15 cellular contexts compared by ENCODE assay signal in the genomic region with DNA sequence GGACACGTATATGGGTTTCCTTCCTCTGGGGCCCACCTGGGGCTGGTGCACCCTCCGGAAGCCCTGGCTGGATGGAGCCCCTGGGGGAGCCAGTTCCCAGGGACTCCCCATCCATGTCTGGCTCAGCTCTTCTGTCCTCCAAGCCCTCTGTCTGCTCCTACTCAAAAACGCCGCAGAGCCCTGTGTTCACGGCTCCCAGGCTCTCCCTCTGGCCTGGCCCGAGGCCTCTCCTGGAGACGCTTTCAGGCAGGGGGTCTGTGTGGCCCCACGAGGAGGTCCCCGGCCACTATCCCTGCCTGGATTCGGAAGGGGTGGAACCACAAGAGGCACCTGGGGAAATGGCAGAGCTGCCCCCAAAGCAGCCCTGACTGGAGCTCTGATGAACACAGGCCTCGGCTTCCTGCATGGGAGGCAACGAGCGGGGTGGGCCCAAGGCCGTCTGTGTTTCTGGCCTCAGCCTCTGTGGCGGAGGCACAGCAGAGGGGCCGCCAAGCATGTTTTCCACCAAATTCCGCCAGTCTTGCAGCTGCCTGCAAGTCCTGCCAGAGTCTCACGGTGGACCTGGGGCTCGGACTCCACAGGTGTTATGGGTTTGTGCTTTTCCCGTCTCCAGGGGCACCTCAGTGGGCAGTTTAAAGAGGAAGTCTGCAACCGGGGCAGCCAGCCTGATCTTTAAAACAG. TPM values are rescaled to one million over a fixed set of nuclear protein-coding genes. Genes with fewer than 3 reads are reported as not detected.
DNase-seq lines count a peak whose midpoint lies in the region; ATAC-seq, FAIRE-seq and TF ChIP-seq lines count a peak whose summit lies in the region.
"Had no signal": no experiment of that assay in that cellular context is flagged by ENCODE, and none has a peak within 500 bp of the region (broad histone marks: within the 10 kb centered on the region; RNA-seq: fewer than 3 reads in every experiment).

No MANE protein-coding gene starts in this region.

- BruUV-seq in Panc1 (replicated peaks; lab: Mats Ljungman, UMichigan) (no TSS peak), HepG2 (replicated peaks; lab: Mats Ljungman, UMichigan) (no TSS peak)

- no peaks in the 10 kb centered on the region for H3K27me3 ChIP-seq in Panc1 (ENCODE audit: control insufficient read depth, insufficient read depth, low read length)
- peaks cover 0 to 18% of the 10 kb centered on the region in 2 experiments; a peak in 3 of 5 replicates for H3K27me3 ChIP-seq in HepG2 (ENCODE audit: control insufficient read depth in 1 of 2, insufficient read depth in 2 of 2, low read length in 2 of 2)

- H3K79me2 ChIP-seq in HepG2 (ENCODE audit: insufficient read depth, low read length): no peaks in the 10 kb centered on the region

- TF ChIP-seq POLR2A in HepG2 (IDR thresholded peaks at IDR 0.05; ENCODE audit: insufficient read depth in 1 of 2, low read depth in 2 of 2, low read length in 2 of 2): no peak

- no peaks in the 10 kb centered on the region for H4K20me1 ChIP-seq in HepG2 (ENCODE audit: insufficient read depth, low read length)

- H3K27ac ChIP-seq in Panc1 (ENCODE audit: low read length) (peak overlapping the region; percentile 91), HepG2 (ENCODE audit: extremely low read length, insufficient read depth, low read length) (no peak overlapping the region)
- H3K27ac ChIP-seq: HL-60 had no signal

- TF ChIP-seq CTCF in GM20000 (IDR thresholded peaks at IDR 0.05; ENCODE audit: extremely low read depth, missing control alignments) (no peak), Panc1 (IDR thresholded peaks at IDR 0.05) (no peak), HepG2 (CRISPR knock-in tag; IDR thresholded peaks at IDR 0.05) (no peak)

- H3K4me2 ChIP-seq in HepG2 (ENCODE audit: low read depth, low read length): no peak overlapping the region

- WGBS in HepG2 (ENCODE audit: low lambda C conversion rate): 75% methylated on average over 18 of the region's 21 CpGs

- ATAC-seq in Panc1: no peak
- no peak for ATAC-seq in HepG2
- ATAC-seq in stimulated activated memory B cell treated with anti-CD40 and anti-IgM and Interleukin-4, amounts not matched to agents 10 μg/mL and 1 μg/mL and 100 μg/mL, for 72 hours: peak; percentile 63
- no peak for ATAC-seq in GM21619 (IDR thresholded peaks at IDR 0.05; ENCODE audit: unreplicated experiment)
- ATAC-seq: stimulated activated effector memory CD8-positive, alpha-beta T cell treated with anti-CD3 and anti-CD28 coated beads, Interleukin-12 subunit alpha, Interleukin-12 subunit beta, amount 100 ng/mL, for 72 hours had no signal

- POLR2A ChIA-PET in Panc1 (lab: Charles Lee) (no interaction called here), HepG2 (lab: Yijun Ruan, JAX) (no interaction called here)

- H3K9me3 ChIP-seq in Panc1 (ENCODE audit: control insufficient read depth, insufficient read depth, low read depth, low read length) (no peaks in the 10 kb centered on the region), HepG2 (ENCODE audit: low read length) (no peaks in the 10 kb centered on the region)

- no peaks in the 10 kb centered on the region for H3K36me3 ChIP-seq in Panc1 (ENCODE audit: control insufficient read depth, insufficient read depth, low read length)
- no peaks in the 10 kb centered on the region for H3K36me3 ChIP-seq in HepG2 (replicated peaks in 1 of 2; ENCODE audit: control insufficient read depth in 1 of 2, insufficient read depth in 2 of 2, low read length in 2 of 2)

- peaks cover 13% of the 10 kb centered on the region for H3K4me1 Mint-ChIP-seq in stimulated activated memory B cell treated with anti-CD40 and anti-IgM and Interleukin-4, amounts not matched to agents 10 μg/mL and 1 μg/mL and 100 μg/mL, for 72 hours
- H3K4me1 Mint-ChIP-seq: CD8-positive, alpha-beta memory T cell had no signal

- H3K4me3 ChIP-seq in Panc1 (ENCODE audit: low read depth in 2 of 2, low read length in 2 of 2): no peak overlapping the region
- no peak overlapping the region for H3K4me3 ChIP-seq in HepG2 (replicated peaks in 1 of 3; ENCODE audit: insufficient read depth in 1 of 3, low read depth in 2 of 3, low read length in 3 of 3)

- peak; percentile 52 for DNase-seq in GM20000 (ENCODE audit: low spot score)
- DNase-seq in Panc1 (ENCODE audit: low read depth, low spot score): no peak
- DNase-seq in HepG2 (ENCODE audit: low spot score): no peak
- no peak for DNase-seq in hippocampal formation (lab: John Stamatoyannopoulos, UW)
- DNase-seq in H4 (ENCODE audit: low spot score): no peak
- no peak for DNase-seq in NCI-H1105 treated with DMSO at 0.1 percent for 48 hours (lab: John Stamatoyannopoulos, UW)
- DNase-seq: CD8-positive, alpha-beta memory T cell; NCI-H345; RPMI8226; stimulated activated CD4-positive, alpha-beta T cell treated with anti-CD3 and anti-CD28 coated beads, Interleukin-2, amount 100 ng/mL, for 24 hours had no signal

- TF ChIP-seq EP300 in HepG2 (IDR thresholded peaks at IDR 0.05; ENCODE audit: low read depth in 2 of 2, low read length in 2 of 2) (no peak), HepG2 (CRISPR knock-in tag; IDR thresholded peaks at IDR 0.05; ENCODE audit: borderline replicate concordance) (no peak)

- H3K9ac ChIP-seq in HepG2 (ENCODE audit: insufficient read depth, low read depth, low read length): no peak overlapping the region

- peak overlapping the region; percentile 58 for H3K4me3 Mint-ChIP-seq in stimulated activated memory B cell treated with anti-CD40 and anti-IgM and Interleukin-4, amounts not matched to agents 10 μg/mL and 1 μg/mL and 100 μg/mL, for 72 hours
- H3K4me3 Mint-ChIP-seq: CD8-positive, alpha-beta memory T cell; stimulated activated effector memory CD8-positive, alpha-beta T cell treated with anti-CD3 and anti-CD28 coated beads, Interleukin-12 subunit alpha, Interleukin-12 subunit beta, amount 100 ng/mL, for 72 hours had no signal

- CTCF ChIA-PET in Panc1 (lab: Charles Lee) (no interaction called here), HepG2 (lab: Yijun Ruan, JAX; ENCODE audit: low intra/inter-chr PET ratio, low total read pairs) (no interaction called here)

- intact Hi-C loops in Panc1 (cut with micrococcal nuclease; ENCODE audit: unreplicated experiment) (no loop called here), HepG2 (cut with micrococcal nuclease; ENCODE audit: unreplicated experiment) (loop anchor here (5.0 kb wide), 2 partner anchors 58 to 77 kb away; no protein-coding TSS in a partner anchor)

- H3K4me1 ChIP-seq in Panc1 (ENCODE audit: control insufficient read depth, insufficient read depth, low read length): peaks cover 49% of the 10 kb centered on the region
- H3K4me1 ChIP-seq in HepG2 (ENCODE audit: insufficient read depth, low read length): peaks cover 53% of the 10 kb centered on the region

- no peak overlapping the region for H2AFZ ChIP-seq in HepG2 (ENCODE audit: low read length)

- no peak for TF ChIP-seq RAD21 in HepG2 (CRISPR knock-in tag; IDR thresholded peaks at IDR 0.05)

- FAIRE-seq in HepG2 (lab: Jason Lieb, UNC): no peak
- FAIRE-seq: frontal cortex had no signal

- H3K27ac Mint-ChIP-seq in stimulated activated memory B cell treated with anti-CD40 and anti-IgM and Interleukin-4, amounts not matched to agents 10 μg/mL and 1 μg/mL and 100 μg/mL, for 72 hours: no peak overlapping the region
- H3K27ac Mint-ChIP-seq: CD8-positive, alpha-beta memory T cell; stimulated activated effector memory CD8-positive, alpha-beta T cell treated with anti-CD3 and anti-CD28 coated beads, Interleukin-12 subunit alpha, Interleukin-12 subunit beta, amount 100 ng/mL, for 72 hours had no signal

- H3K36me3 Mint-ChIP-seq in stimulated activated memory B cell treated with anti-CD40 and anti-IgM and Interleukin-4, amounts not matched to agents 10 μg/mL and 1 μg/mL and 100 μg/mL, for 72 hours: no peaks in the 10 kb centered on the region
- H3K36me3 Mint-ChIP-seq: CD8-positive, alpha-beta memory T cell; stimulated activated effector memory CD8-positive, alpha-beta T cell treated with anti-CD3 and anti-CD28 coated beads, Interleukin-12 subunit alpha, Interleukin-12 subunit beta, amount 100 ng/mL, for 72 hours had no signal

- in situ Hi-C loops in Panc1 (cut with HindIII; ENCODE audit: low pct_unique_long_range_greater_than_20kb, low sequenced_read_pairs) (no loop called here), HepG2 (cut with HindIII; ENCODE audit: extremely low pct_ligation_motif_present, low pct_unique_long_range_greater_than_20kb) (no loop called here)

- peaks cover 16% of the 10 kb centered on the region for H3K27me3 Mint-ChIP-seq in stimulated activated memory B cell treated with anti-CD40 and anti-IgM and Interleukin-4, amounts not matched to agents 10 μg/mL and 1 μg/mL and 100 μg/mL, for 72 hours

- H3K9me3 Mint-ChIP-seq in stimulated activated memory B cell treated with anti-CD40 and anti-IgM and Interleukin-4, amounts not matched to agents 10 μg/mL and 1 μg/mL and 100 μg/mL, for 72 hours: peaks cover 7% of the 10 kb centered on the region
- H3K9me3 Mint-ChIP-seq: stimulated activated effector memory CD8-positive, alpha-beta T cell treated with anti-CD3 and anti-CD28 coated beads, Interleukin-12 subunit alpha, Interleukin-12 subunit beta, amount 100 ng/mL, for 72 hours had no signal

RNA-seq across cellular contexts. Expression of a gene that starts 22.6 kb away (rescaled TPM):
- total RNA-seq in Panc1 (2021; ENCODE audit: unreplicated experiment) (60.0 TPM), HepG2 (2016; rRNA removed; fragmentation: Illumina TruSeq; extraction: Trizol) (37.9 and 46.8 TPM in 2 replicates)
- polyA plus RNA-seq in Panc1 (2012; ENCODE audit: insufficient read length): 78.4 TPM
- total RNA-seq in HepG2 (2016; cell fraction: cytosol; rRNA removed; fragmentation: Illumina TruSeq; extraction: Trizol; ENCODE audit: low read depth): 52.6 and 54.7 TPM in 2 replicates
- total RNA-seq in HepG2 (2016; cell fraction: insoluble cytoplasmic fraction; rRNA removed; fragmentation: Illumina TruSeq; extraction: Trizol): 38.3 and 42.5 TPM in 2 replicates
- 103 and 110 TPM in 2 replicates for total RNA-seq in HepG2 (2016; cell fraction: membrane; rRNA removed; fragmentation: Illumina TruSeq; extraction: Trizol)
- total RNA-seq in HepG2 (2016; cell fraction: nucleus; rRNA removed; fragmentation: Illumina TruSeq; extraction: Trizol): 15.7 and 18.8 TPM in 2 replicates
- 17.5 and 19.5 TPM in 2 replicates for polyA plus RNA-seq in HepG2 (2011; rRNA removed)
- 16.7 and 18.4 TPM in 2 replicates for polyA plus RNA-seq in HepG2 (2011; cell fraction: cytosol; rRNA removed)
- 14.6 and 14.9 TPM in 2 replicates for polyA plus RNA-seq in HepG2 (2011; cell fraction: nucleus; rRNA removed)
- 15.8 and 18.2 TPM in 2 replicates for polyA plus RNA-seq in HepG2 (2012)
- 49.5 and 52.9 TPM in 2 replicates for polyA plus RNA-seq in HepG2 (2016; cell fraction: cytosol; fragmentation: Illumina TruSeq; extraction: Trizol; ENCODE audit: low read depth)
- polyA plus RNA-seq in HepG2 (2016; cell fraction: insoluble cytoplasmic fraction; fragmentation: Illumina TruSeq; extraction: Trizol; ENCODE audit: low read depth): 40.7 and 47.8 TPM in 2 replicates
- polyA plus RNA-seq in HepG2 (2016; cell fraction: membrane; fragmentation: Illumina TruSeq; extraction: Trizol; ENCODE audit: low read depth): 97.2 and 97.6 TPM in 2 replicates
- polyA plus RNA-seq in HepG2 (2016; cell fraction: nucleus; fragmentation: Illumina TruSeq; extraction: Trizol; ENCODE audit: insufficient read depth, low read depth): 25.8 and 27.0 TPM in 2 replicates
- 17.0 and 32.5 TPM in 2 replicates for polyA minus RNA-seq in HepG2 (2011; rRNA and poly(A)+ RNA removed; ENCODE audit: low replicate concordance)
- polyA minus RNA-seq in HepG2 (2011; cell fraction: cytosol; rRNA and poly(A)+ RNA removed): 16.4 and 21.7 TPM in 2 replicates
- polyA minus RNA-seq in HepG2 (2011; cell fraction: nucleus; rRNA and poly(A)+ RNA removed): 19.1 and 20.6 TPM in 2 replicates
- total RNA-seq in H4 (2014; rRNA removed; shearing (Covaris generic)): 15.8 and 21.0 TPM in 2 replicates
